ENCODE assay signal across 12 cellular contexts in genomic region chr16:14007460-14007859, GRCh38.
DNase-seq lines count a peak whose midpoint lies in the region; ATAC-seq, FAIRE-seq and TF ChIP-seq lines count a peak whose summit lies in the region.
"Had no signal": no experiment of that assay in that cellular context is flagged by ENCODE, and none has a peak within 500 bp of the region (broad histone marks: within the 10 kb centered on the region; RNA-seq: fewer than 3 reads in every experiment).

No MANE protein-coding gene starts in this region.

- no peak overlapping the region for H3K9ac ChIP-seq in astrocyte (ENCODE audit: low read length)

- H3K27me3 Mint-ChIP-seq in activated T-cell treated with anti-CD3 and anti-CD28 coated beads, Interleukin-2, amount 50 U/mL, for 72 hours (ENCODE audit: low read depth) = peaks cover 47% of the 10 kb centered on the region
- no peaks in the 10 kb centered on the region for H3K27me3 Mint-ChIP-seq in astrocyte (ENCODE audit: low read depth, unreplicated experiment)

- no peak overlapping the region for H3K4me2 ChIP-seq in astrocyte (ENCODE audit: low read length)

- FAIRE-seq in astrocyte (lab: Jason Lieb, UNC) = no peak

- H3K27ac Mint-ChIP-seq in activated T-cell treated with anti-CD3 and anti-CD28 coated beads, Interleukin-2, amount 50 U/mL, for 72 hours = peak overlapping the region; percentile 48
- H3K27ac Mint-ChIP-seq in astrocyte (ENCODE audit: unreplicated experiment) = no peak overlapping the region
- H3K27ac Mint-ChIP-seq: activated T-helper 2 cell treated with anti-CD3 and anti-CD28 coated beads, Interferon-gamma antibody, Interleukin-2, Interleukin-4, amounts not matched to agents 10 μg/mL and 5 μg/mL and 100 μg/mL, durations not matched to agents 14 hours and 24 hours and 36 hours had no signal

- no peaks in the 10 kb centered on the region for H3K27me3 ChIP-seq in astrocyte (ENCODE audit: insufficient read depth, low read length)
- H3K27me3 ChIP-seq in sigmoid colon = no peaks in the 10 kb centered on the region
- H3K27me3 ChIP-seq: BE2C had no signal

- H3K79me2 ChIP-seq in astrocyte (ENCODE audit: insufficient read depth, low read length) = no peaks in the 10 kb centered on the region

- peaks cover 20% of the 10 kb centered on the region for H3K4me1 Mint-ChIP-seq in activated T-cell treated with anti-CD3 and anti-CD28 coated beads, Interleukin-2, amount 50 U/mL, for 72 hours (ENCODE audit: low read depth)
- H3K4me1 Mint-ChIP-seq in astrocyte (ENCODE audit: low read depth, unreplicated experiment) = peaks cover 11% of the 10 kb centered on the region

- no peaks in the 10 kb centered on the region for H3K9me3 ChIP-seq in astrocyte (ENCODE audit: insufficient read depth, low read depth, low read length)
- no peaks in the 10 kb centered on the region for H3K9me3 ChIP-seq in sigmoid colon
- H3K9me3 ChIP-seq: BE2C, mucosa of descending colon had no signal

- H3K9me3 Mint-ChIP-seq in activated T-cell treated with anti-CD3 and anti-CD28 coated beads, Interleukin-2, amount 50 U/mL, for 72 hours = no peaks in the 10 kb centered on the region
- no peaks in the 10 kb centered on the region for H3K9me3 Mint-ChIP-seq in astrocyte (ENCODE audit: unreplicated experiment)
- H3K9me3 Mint-ChIP-seq: activated T-helper 2 cell treated with anti-CD3 and anti-CD28 coated beads, Interferon-gamma antibody, Interleukin-2, Interleukin-4, amounts not matched to agents 10 μg/mL and 5 μg/mL and 100 μg/mL, durations not matched to agents 14 hours and 24 hours and 36 hours had no signal

- H3K4me3 ChIP-seq in astrocyte (ENCODE audit: insufficient read depth, low read depth, low read length) (no peak overlapping the region), sigmoid colon (no peak overlapping the region)
- H3K4me3 ChIP-seq: mucosa of descending colon had no signal

- H3K36me3 ChIP-seq in astrocyte (ENCODE audit: insufficient read depth, low read length) (no peaks in the 10 kb centered on the region), sigmoid colon (no peaks in the 10 kb centered on the region)
- H3K36me3 ChIP-seq: BE2C had no signal

- no peak for TF ChIP-seq EP300 in sigmoid colon (IDR thresholded peaks at IDR 0.05)

- no peaks in the 10 kb centered on the region for H3K36me3 Mint-ChIP-seq in activated T-cell treated with anti-CD3 and anti-CD28 coated beads, Interleukin-2, amount 50 U/mL, for 72 hours (ENCODE audit: insufficient read depth in 2 of 2)
- H3K36me3 Mint-ChIP-seq in astrocyte (ENCODE audit: low read depth, unreplicated experiment) = no peaks in the 10 kb centered on the region

- H3K27ac ChIP-seq in astrocyte (ENCODE audit: low read depth, low read length) = no peak overlapping the region
- H3K27ac ChIP-seq in temporal lobe (ENCODE audit: low read depth, low read length) = peak overlapping the region; percentile 36
- no peak overlapping the region for H3K27ac ChIP-seq in sigmoid colon

- no peak overlapping the region for H2AFZ ChIP-seq in astrocyte (ENCODE audit: low read depth, low read length)

- TF ChIP-seq CTCF in astrocyte (IDR thresholded peaks at IDR 0.05; ENCODE audit: insufficient read depth, low read depth, low read length) (no peak), sigmoid colon (IDR thresholded peaks at IDR 0.05) (no peak)

- intact Hi-C loops in sigmoid colon (cut with DNase I) = no loop called here

- 54% methylated on average over 5 of the region's 5 CpGs for WGBS in sigmoid colon, 2 donors

- peaks cover 6% of the 10 kb centered on the region for H3K4me1 ChIP-seq in astrocyte (ENCODE audit: insufficient read depth, low read length)
- peaks cover 0 to 13% (median 10%) of the 10 kb centered on the region in 4 donors for H3K4me1 ChIP-seq in sigmoid colon

- peak overlapping the region in 1 of 2 donors; percentile 15 for H3K4me3 Mint-ChIP-seq in activated T-cell treated with anti-CD3 and anti-CD28 coated beads, Interleukin-2, amount 50 U/mL, for 72 hours
- H3K4me3 Mint-ChIP-seq in astrocyte (ENCODE audit: unreplicated experiment) = no peak overlapping the region

- no peak for TF ChIP-seq POLR2A in sigmoid colon (IDR thresholded peaks at IDR 0.05)

- no peak for DNase-seq in activated T-cell treated with anti-CD3 and anti-CD28 coated beads, Interleukin-2, amount 50 U/mL, for 72 hours
- no peak for DNase-seq in activated T-cell treated with anti-CD3 and anti-CD28 coated beads, Interleukin-2, amount 50 U/mL, for 1 hour
- peak; percentile 68 for DNase-seq in HS-5 (ENCODE audit: low read depth)
- peak; percentile 72 for DNase-seq in astrocyte (ENCODE audit: low read depth)
- no peak for DNase-seq in T-helper 9 cell
- DNase-seq in sigmoid colon = no peak
- DNase-seq in cerebellar nuclear complex (lab: John Stamatoyannopoulos, UW) = no peak
- DNase-seq: BE2C; mucosa of descending colon; stimulated activated CD4-positive, alpha-beta T cell treated with anti-CD3 and anti-CD28 coated beads, Interleukin-2, amount 100 ng/mL, for 24 hours had no signal

- ATAC-seq in activated T-cell treated with anti-CD3 and anti-CD28 coated beads, Interleukin-2, amount 50 U/mL, for 72 hours (replicated peaks in 1 of 2) = peak in 1 of 2 donors; percentile 51
- ATAC-seq: mucosa of descending colon had no signal

- no peaks in the 10 kb centered on the region for H4K20me1 ChIP-seq in astrocyte (ENCODE audit: insufficient read depth, low read length)

Comparison
In these comparisons a context has a peak if more than half of its experiments do, and no peak if none do; other contexts are left out.
1. DNase-seq: peak in HS-5 (single experiment) and astrocyte (single experiment); none in activated T-cell treated with anti-CD3 and anti-CD28 coated beads, Interleukin-2, amount 50 U/mL, for 72 hours (0 of 2), activated T-cell treated with anti-CD3 and anti-CD28 coated beads, Interleukin-2, amount 50 U/mL, for 1 hour (single experiment), T-helper 9 cell (single experiment), sigmoid colon (single experiment) and cerebellar nuclear complex (0 of 2).